23 cellular contexts compared by ENCODE assay signal in genomic region chr3:184751204-184751809, GRCh38.
"Had no signal": no experiment of that assay in that cellular context is flagged by ENCODE, and none has a peak within 500 bp of the region (broad histone marks: within the 10 kb centered on the region; RNA-seq: fewer than 3 reads in every experiment).

No MANE protein-coding gene starts in this region.

- H3K27me3 ChIP-seq: foreskin keratinocyte, ovary, right lobe of liver, upper lobe of right lung had no signal

- H3K4me2 ChIP-seq: smooth muscle cell had no signal

- H3K9me3 ChIP-seq: neutrophil, ovary, right lobe of liver, upper lobe of right lung had no signal

- H3K4me3 Mint-ChIP-seq: activated CD4-positive, alpha-beta memory T cell treated with anti-CD3 and anti-CD28 coated beads, Interleukin-2, amount 10 ng/mL, durations not matched to agents 7 days and 5 days; activated CD8-positive, alpha-beta memory T cell treated with anti-CD3 and anti-CD28 coated beads, Interleukin-2, amount 10 ng/mL, durations not matched to agents 7 days and 5 days; activated naive CD4-positive, alpha-beta T cell treated with anti-CD3 and anti-CD28 coated beads, Interleukin-2, amount 10 ng/mL, durations not matched to agents 7 days and 5 days; naive thymus-derived CD4-positive, alpha-beta T cell; T-helper 17 cell had no signal

- H3K4me1 Mint-ChIP-seq: activated naive CD4-positive, alpha-beta T cell treated with anti-CD3 and anti-CD28 coated beads, Interleukin-2, amount 10 ng/mL, durations not matched to agents 7 days and 5 days had no signal

- H3K27ac ChIP-seq: foreskin keratinocyte, neutrophil, ovary, right lobe of liver, upper lobe of right lung had no signal

- FAIRE-seq: islet of Langerhans had no signal

- H3K36me3 Mint-ChIP-seq: activated CD8-positive, alpha-beta memory T cell treated with anti-CD3 and anti-CD28 coated beads, Interleukin-2, amount 10 ng/mL, durations not matched to agents 7 days and 5 days; activated naive CD4-positive, alpha-beta T cell treated with anti-CD3 and anti-CD28 coated beads, Interleukin-2, amount 10 ng/mL, durations not matched to agents 7 days and 5 days; naive thymus-derived CD4-positive, alpha-beta T cell had no signal

- H3K9me3 Mint-ChIP-seq: activated CD4-positive, alpha-beta memory T cell treated with anti-CD3 and anti-CD28 coated beads, Interleukin-2, amount 10 ng/mL, durations not matched to agents 7 days and 5 days; activated naive CD4-positive, alpha-beta T cell treated with anti-CD3 and anti-CD28 coated beads, Interleukin-2, amount 10 ng/mL, durations not matched to agents 7 days and 5 days; naive thymus-derived CD4-positive, alpha-beta T cell had no signal

- H3K4me1 ChIP-seq: right lobe of liver, upper lobe of right lung had no signal

- H3K4me3 ChIP-seq: ovary, right lobe of liver, smooth muscle cell, upper lobe of right lung had no signal

- DNase-seq: activated CD4-positive, alpha-beta memory T cell treated with anti-CD3 and anti-CD28 coated beads, Interleukin-2, amount 10 ng/mL, durations not matched to agents 7 days and 5 days; activated CD4-positive, alpha-beta T cell treated with anti-CD3 and anti-CD28 coated beads for 48 hours; activated CD8-positive, alpha-beta memory T cell treated with anti-CD3 and anti-CD28 coated beads, Interleukin-2, amount 10 ng/mL, durations not matched to agents 7 days and 5 days; activated effector memory CD4-positive, alpha-beta T cell treated with anti-CD3 and anti-CD28 coated beads, Interleukin-2, amount 50 U/mL, for 16 hours; activated naive CD4-positive, alpha-beta T cell treated with anti-CD3 and anti-CD28 coated beads, Interleukin-2, amount 10 ng/mL, durations not matched to agents 7 days and 5 days; activated T-cell treated with anti-CD3 and anti-CD28 coated beads for 4 hours; amygdala; effector CD4-positive, alpha-beta T cell; erythroblast; foreskin keratinocyte; hippocampal formation; left colon; mesenchymal stem cell; naive thymus-derived CD4-positive, alpha-beta T cell; ovary; right lobe of liver; stimulated activated CD4-positive, alpha-beta T cell treated with anti-CD3 and anti-CD28 coated beads, Interleukin-2, amount 100 ng/mL, for 48 hours; stimulated activated naive CD4-positive, alpha-beta T cell; T-helper 17 cell; upper lobe of right lung had no signal

- H3K27ac Mint-ChIP-seq: activated CD4-positive, alpha-beta memory T cell treated with anti-CD3 and anti-CD28 coated beads, Interleukin-2, amount 10 ng/mL, durations not matched to agents 7 days and 5 days; activated CD8-positive, alpha-beta memory T cell treated with anti-CD3 and anti-CD28 coated beads, Interleukin-2, amount 10 ng/mL, durations not matched to agents 7 days and 5 days; activated naive CD4-positive, alpha-beta T cell treated with anti-CD3 and anti-CD28 coated beads, Interleukin-2, amount 10 ng/mL, durations not matched to agents 7 days and 5 days; naive thymus-derived CD4-positive, alpha-beta T cell; T-helper 17 cell had no signal

- H3K36me3 ChIP-seq: neutrophil, ovary, right lobe of liver, upper lobe of right lung had no signal

- ATAC-seq: activated CD8-positive, alpha-beta memory T cell treated with anti-CD3 and anti-CD28 coated beads, Interleukin-2, amount 10 ng/mL, durations not matched to agents 7 days and 5 days; foreskin keratinocyte; left colon; naive thymus-derived CD4-positive, alpha-beta T cell; T-helper 17 cell; upper lobe of right lung had no signal
